26 cellular contexts compared by ENCODE assay signal in the genomic region with DNA sequence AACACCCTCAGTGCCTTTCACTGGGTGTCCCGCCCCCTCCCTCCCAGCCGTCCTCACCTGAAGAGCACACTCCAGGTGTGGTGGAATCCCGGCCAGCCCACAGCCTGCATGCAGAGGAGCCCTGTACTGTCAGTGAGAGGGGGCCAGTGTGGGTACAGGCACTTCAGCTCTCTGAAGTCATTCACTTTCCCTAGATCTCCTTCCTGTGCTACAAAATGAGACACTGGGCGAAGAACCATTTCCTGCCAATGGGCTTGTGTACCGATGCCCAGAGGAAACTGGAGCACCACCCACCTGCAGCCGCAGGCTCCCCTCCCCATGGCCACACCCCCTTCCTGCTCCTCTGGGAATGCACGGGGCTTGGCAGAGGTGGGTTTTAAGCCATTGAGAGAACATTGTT.
DNase-seq lines count a peak whose midpoint lies in the region; ATAC-seq, FAIRE-seq and TF ChIP-seq lines count a peak whose summit lies in the region.
"Had no signal": no experiment of that assay in that cellular context is flagged by ENCODE, and none has a peak within 500 bp of the region (broad histone marks: within the 10 kb centered on the region; RNA-seq: fewer than 3 reads in every experiment).

No MANE protein-coding gene starts in this region.

- no peak overlapping the region for H2BK20ac ChIP-seq in H1 (ENCODE audit: low read length)

- H4K5ac ChIP-seq in H1 (ENCODE audit: insufficient read length, low read depth, low read length), result no peak overlapping the region

- H3K14ac ChIP-seq in H1 (ENCODE audit: insufficient read length), result no peak overlapping the region

- no peak overlapping the region for H2BK120ac ChIP-seq in H1 (replicated peaks; ENCODE audit: low read depth, low read length)

- H2AK5ac ChIP-seq in H1 (ENCODE audit: low read depth, low read length), result no peak overlapping the region

- H3K79me2 ChIP-seq in H1 (ENCODE audit: control insufficient read depth in 1 of 2, insufficient read depth in 2 of 2, low read length in 2 of 2), result no peaks in the 10 kb centered on the region

- no peak overlapping the region for H4K8ac ChIP-seq in H1 (ENCODE audit: extremely low read depth, insufficient read depth, low read length)

- H2BK5ac ChIP-seq in H1 (ENCODE audit: low read depth, low read length), result no peak overlapping the region; the same call in 1 of the 2 replicates

- H3K18ac ChIP-seq in H1 (ENCODE audit: extremely low read depth, low read length), result no peak overlapping the region

- H3K56ac ChIP-seq in H1 (replicated peaks; ENCODE audit: insufficient read length, low read depth, low read length), result no peak overlapping the region

- no peak for ATAC-seq in HG03135 (IDR thresholded peaks at IDR 0.05; ENCODE audit: unreplicated experiment)
- no peak for ATAC-seq in GM18907 (IDR thresholded peaks at IDR 0.05; ENCODE audit: unreplicated experiment)
- ATAC-seq: HCT116, left cardiac atrium, PC-3 had no signal

- no peak overlapping the region for H2BK12ac ChIP-seq in H1 (ENCODE audit: low read depth, low read length)

- H3K36me3 Mint-ChIP-seq in CD8-positive, alpha-beta memory T cell, result peaks cover 0 to 1% (median 0%) of the 10 kb centered on the region in 3 donors
- H3K36me3 Mint-ChIP-seq: type B pancreatic cell had no signal

- no peak overlapping the region for H4K91ac ChIP-seq in H1 (replicated peaks; ENCODE audit: insufficient read length, low read length)

- no peak overlapping the region for H3K9ac ChIP-seq in H1 (replicated peaks in 1 of 4; ENCODE audit: extremely low read depth in 1 of 4, low read depth in 3 of 4, low read length in 3 of 4)

- H3K27me3 ChIP-seq in CD8-positive, alpha-beta memory T cell (ENCODE audit: insufficient read depth, low read length, poor library complexity, severe bottlenecking), result no peaks in the 10 kb centered on the region
- no peaks in the 10 kb centered on the region for H3K27me3 ChIP-seq in H1 (replicated peaks in 1 of 4; ENCODE audit: control insufficient read depth in 3 of 4, extremely low read depth in 1 of 4, insufficient read depth in 3 of 4, low read length in 3 of 4)
- H3K27me3 ChIP-seq: cardiac muscle cell had no signal

- H2BK15ac ChIP-seq in H1 (ENCODE audit: low read length), result no peak overlapping the region

- no peaks in the 10 kb centered on the region for H3K79me1 ChIP-seq in H1 (ENCODE audit: low read depth, low read length)

- no peaks in the 10 kb centered on the region for H3K27me3 Mint-ChIP-seq in CD8-positive, alpha-beta memory T cell

- H3K4me1 Mint-ChIP-seq in CD8-positive, alpha-beta memory T cell, result peaks cover 22 to 31% (median 30%) of the 10 kb centered on the region in 3 donors

- no peak for TF ChIP-seq EP300 in H1 (IDR thresholded peaks at IDR 0.05; ENCODE audit: borderline replicate concordance in 1 of 2, low read depth in 2 of 2, low read length in 2 of 2)

- H2AFZ ChIP-seq in H1 (ENCODE audit: low read length), result peak overlapping the region; percentile 34; the same call in 1 of the 2 replicates

- TF ChIP-seq RAD21 in H1 (IDR thresholded peaks at IDR 0.05 in 1 of 2, conservative IDR thresholded peaks at IDR 0.05 in 1 of 2; ENCODE audit: low read depth in 2 of 2, low read length in 2 of 2), result no peak

- H3K9me3 Mint-ChIP-seq in CD8-positive, alpha-beta memory T cell, result no peaks in the 10 kb centered on the region
- H3K9me3 Mint-ChIP-seq: type B pancreatic cell had no signal

- FAIRE-seq in H1 (lab: Jason Lieb, UNC), result no peak

- no peak overlapping the region for H3K4me3 ChIP-seq in CD8-positive, alpha-beta memory T cell (ENCODE audit: low read length)
- H3K4me3 ChIP-seq in H1 (ENCODE audit: extremely low read depth in 1 of 4, insufficient read depth in 2 of 4, low read depth in 3 of 4, low read length in 4 of 4), result no peak overlapping the region; a peak in 1 of 8 replicates
- H3K4me3 ChIP-seq: cardiac muscle cell, stomach had no signal

- H3K4me2 ChIP-seq in H1 (ENCODE audit: insufficient read depth in 1 of 2, low read depth in 2 of 2, low read length in 2 of 2), result peak overlapping the region in 1 of 2 experiments; percentile 37; a peak in 1 of 4 replicates

- CTCF ChIA-PET in CD8-positive, alpha-beta memory T cell (lab: Charles Lee), result no interaction called here
- CTCF ChIA-PET in H1 (lab: Charles Lee; ENCODE audit: partially characterized antibody), result interaction anchor here (0.7 to 7.7 kb wide), 8 partner anchors 14 to 100 kb away, joined by 3 to 111 read pairs (median 4); no protein-coding TSS in a partner anchor

- H3K9me3 ChIP-seq in CD8-positive, alpha-beta memory T cell (ENCODE audit: low read length), result no peaks in the 10 kb centered on the region
- no peaks in the 10 kb centered on the region for H3K9me3 ChIP-seq in H1 (ENCODE audit: insufficient read depth in 2 of 2, low read depth in 1 of 2, low read length in 1 of 2)
- H3K9me3 ChIP-seq: stomach had no signal

- no peak for TF ChIP-seq POLR2A in H1 (IDR thresholded peaks at IDR 0.05; ENCODE audit: control extremely low read depth in 1 of 2, low read depth in 2 of 2, low read length in 2 of 2)

- H3K27ac ChIP-seq in CD8-positive, alpha-beta memory T cell (ENCODE audit: low read depth, low read length), result no peak overlapping the region
- no peak overlapping the region for H3K27ac ChIP-seq in H1 (ENCODE audit: low read depth, low read length)
- H3K27ac ChIP-seq: 22Rv1, cardiac muscle cell, stomach had no signal

- H3K4me1 ChIP-seq in CD8-positive, alpha-beta memory T cell (ENCODE audit: insufficient read depth, low read length), result peaks cover 8% of the 10 kb centered on the region
- peaks cover 0 to 8% (median 4%) of the 10 kb centered on the region in 4 experiments; a peak in 4 of 7 replicates for H3K4me1 ChIP-seq in H1 (replicated peaks in 1 of 4; ENCODE audit: control insufficient read depth in 3 of 4, insufficient read depth in 4 of 4, low read length in 3 of 4)

- DNase-seq in DMS153 (lab: John Stamatoyannopoulos, UW) (peak; percentile 23), DMS153 treated with DMSO at 0.1 percent for 48 hours (lab: John Stamatoyannopoulos, UW; ENCODE audit: unreplicated experiment) (no peak), NCI-H69 (lab: John Stamatoyannopoulos, UW) (peak; percentile 65), H1 (ENCODE audit: low read depth in 1 of 2, low spot score in 2 of 2) (no peak), AG08395 (ENCODE audit: low spot score) (no peak)
- no peak for DNase-seq in CD8-positive, alpha-beta memory T cell
- DNase-seq: activated naive CD4-positive, alpha-beta T cell treated with Interleukin-2 at 50 U/mL for 16 hours; activated T-cell treated with anti-CD3 and anti-CD28 coated beads for 4 hours; Calu3; dermis blood vessel endothelial cell; glutamatergic neuron; KBM-7; left cardiac atrium; NCI-H146; NCI-H2171 treated with DMSO at 0.1 percent for 48 hours; NCI-H82; PC-3; Right ventricle myocardium superior; stimulated activated CD4-positive, alpha-beta T cell treated with anti-CD3 and anti-CD28 coated beads, Interleukin-4, amount 100 ng/mL, for 1 hour; stomach had no signal

- no peak overlapping the region for H3K4ac ChIP-seq in H1 (replicated peaks; ENCODE audit: insufficient read length, low read depth, low read length)

- H3K27ac Mint-ChIP-seq in CD8-positive, alpha-beta memory T cell, result peak overlapping the region in 6 of 8 donors; percentile 7 to 90 (median 63)
- H3K27ac Mint-ChIP-seq: type B pancreatic cell had no signal

- WGBS in H1 (ENCODE audit: extremely low coverage in 1 of 2, insufficient coverage in 1 of 2, insufficient read length in 1 of 2, insufficient replicate concordance in 2 of 2, low coverage in 1 of 2, low lambda C conversion rate in 2 of 2, missing lambda C conversion rate in 1 of 2), 2 experiments, result 42% methylated on average over 4 of the region's 7 CpGs; no CpG with 5 or more reads in 1 of the 2 experiments

- H4K20me1 ChIP-seq in H1 (replicated peaks in 1 of 2; ENCODE audit: control insufficient read depth in 1 of 2, insufficient read depth in 2 of 2, low read length in 2 of 2), result no peaks in the 10 kb centered on the region

- no peaks in the 10 kb centered on the region for H3K36me3 ChIP-seq in CD8-positive, alpha-beta memory T cell (ENCODE audit: insufficient read depth, low read length)
- H3K36me3 ChIP-seq in H1 (ENCODE audit: control insufficient read depth in 2 of 4, insufficient read depth in 4 of 4, low read length in 3 of 4), result no peaks in the 10 kb centered on the region
- H3K36me3 ChIP-seq: cardiac muscle cell, stomach had no signal

- H3K23me2 ChIP-seq in H1 (ENCODE audit: low read depth, low read length), result no peaks in the 10 kb centered on the region

- POLR2A ChIA-PET in CD8-positive, alpha-beta memory T cell (lab: Charles Lee), result no interaction called here
- POLR2A ChIA-PET in H1 (lab: Charles Lee; ENCODE audit: partially characterized antibody), result interaction anchor here (0.6 to 1.0 kb wide), 2 partner anchors 23 to 106 kb away, joined by 3 read pairs; no protein-coding TSS in a partner anchor

- no peak for TF ChIP-seq CTCF in H1 (IDR thresholded peaks at IDR 0.05; ENCODE audit: control extremely low read depth in 1 of 3, insufficient read depth in 1 of 3, low read depth in 1 of 3, low read length in 3 of 3)

- H3K23ac ChIP-seq in H1 (ENCODE audit: insufficient read length), result no peak overlapping the region

- peak overlapping the region in 2 of 7 donors; percentile 57 to 80 for H3K4me3 Mint-ChIP-seq in CD8-positive, alpha-beta memory T cell
- H3K4me3 Mint-ChIP-seq: type B pancreatic cell had no signal

TF ChIP-seq in H1, 55 proteins besides CTCF, POLR2A, EP300 and RAD21:
- TF ChIP-seq, protein P1, sequence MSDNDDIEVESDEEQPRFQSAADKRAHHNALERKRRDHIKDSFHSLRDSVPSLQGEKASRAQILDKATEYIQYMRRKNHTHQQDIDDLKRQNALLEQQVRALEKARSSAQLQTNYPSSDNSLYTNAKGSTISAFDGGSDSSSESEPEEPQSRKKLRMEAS (IDR thresholded peaks at IDR 0.05), result no peak
- TF ChIP-seq KDM4A (IDR thresholded peaks at IDR 0.05; ENCODE audit: low read depth, low read length, severe bottlenecking) (no peak), CBX8 (IDR thresholded peaks at IDR 0.05; ENCODE audit: borderline replicate concordance, low read depth, low read length) (no peak), CHD1 (IDR thresholded peaks at IDR 0.05; ENCODE audit: low read depth, low read length) (no peak), TBP (IDR thresholded peaks at IDR 0.05; ENCODE audit: low read depth, low read length) (no peak), SIX5 (IDR thresholded peaks at IDR 0.05; ENCODE audit: low read depth, low read length) (no peak)
- TF ChIP-seq, protein P2, sequence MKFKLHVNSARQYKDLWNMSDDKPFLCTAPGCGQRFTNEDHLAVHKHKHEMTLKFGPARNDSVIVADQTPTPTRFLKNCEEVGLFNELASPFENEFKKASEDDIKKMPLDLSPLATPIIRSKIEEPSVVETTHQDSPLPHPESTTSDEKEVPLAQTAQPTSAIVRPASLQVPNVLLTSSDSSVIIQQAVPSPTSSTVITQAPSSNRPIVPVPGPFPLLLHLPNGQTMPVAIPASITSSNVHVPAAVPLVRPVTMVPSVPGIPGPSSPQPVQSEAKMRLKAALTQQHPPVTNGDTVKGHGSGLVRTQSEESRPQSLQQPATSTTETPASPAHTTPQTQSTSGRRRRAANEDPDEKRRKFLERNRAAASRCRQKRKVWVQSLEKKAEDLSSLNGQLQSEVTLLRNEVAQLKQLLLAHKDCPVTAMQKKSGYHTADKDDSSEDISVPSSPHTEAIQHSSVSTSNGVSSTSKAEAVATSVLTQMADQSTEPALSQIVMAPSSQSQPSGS (IDR thresholded peaks at IDR 0.05; ENCODE audit: low read length), result no peak

Comparison
In these comparisons a context has a peak if more than half of its experiments do, and no peak if none do; other contexts are left out.
1. DNase-seq: peak in DMS153 (single experiment) and NCI-H69 (single experiment); none in DMS153 treated with DMSO at 0.1 percent for 48 hours (single experiment), CD8-positive, alpha-beta memory T cell (0 of 5), H1 (0 of 2) and AG08395 (single experiment).